6 cellular contexts compared by ENCODE assay signal in genomic region chr1:88537762-88538161, GRCh38.
"Had no signal": no experiment of that assay in that cellular context is flagged by ENCODE, and none has a peak within 500 bp of the region (broad histone marks: within the 10 kb centered on the region; RNA-seq: fewer than 3 reads in every experiment).

No MANE protein-coding gene starts in this region.

- H3K9me3 Mint-ChIP-seq: H9 had no signal

- H3K27ac Mint-ChIP-seq: H9 had no signal

- H3K27ac ChIP-seq: GM23248 had no signal

- ATAC-seq: K562 had no signal

- H3K4me3 Mint-ChIP-seq: H9 had no signal

- DNase-seq: GM23248, GOT3, H9, HCEC 1CT, IMR-90 had no signal

- H3K4me3 ChIP-seq: GM23248, K562 had no signal
